21 cellular contexts compared by ENCODE assay signal in genomic region chr18:63233334-63233733, GRCh38.
DNase-seq lines count a peak whose midpoint lies in the region; ATAC-seq, FAIRE-seq and TF ChIP-seq lines count a peak whose summit lies in the region.
"Had no signal": no experiment of that assay in that cellular context is flagged by ENCODE, and none has a peak within 500 bp of the region (broad histone marks: within the 10 kb centered on the region; RNA-seq: fewer than 3 reads in every experiment).

No MANE protein-coding gene starts in this region.

- no peak for DNase-seq in D721Med (ENCODE audit: insufficient read length, low spot score)
- DNase-seq in stimulated activated CD4-positive, alpha-beta T cell treated with anti-CD3 and anti-CD28 coated beads, Interleukin-4, amount 100 ng/mL, for 24 hours = peak; percentile 60
- no peak for DNase-seq in left ventricle myocardium inferior
- no peak for DNase-seq in smooth muscle cell (lab: John Stamatoyannopoulos, UW; ENCODE audit: unreplicated experiment)
- DNase-seq: anterior cingulate cortex, C1 segment of cervical spinal cord, erythroblast, glutamatergic neuron, islet precursor cell, NCI-H187, NCI-H524 treated with DMSO at 0.1 percent for 48 hours, occipital lobe, right lobe of liver, T-helper 1 cell, transverse colon had no signal

- H3K79me2 ChIP-seq in OCI-LY3 (ENCODE audit: low read length) = peaks cover 90% of the 10 kb centered on the region
- H3K79me2 ChIP-seq in smooth muscle cell (ENCODE audit: low read depth) = no peaks in the 10 kb centered on the region

- H3K4me2 ChIP-seq in OCI-LY3 (ENCODE audit: low read length) (peak overlapping the region; percentile 5; the same call in 1 of the 2 replicates), smooth muscle cell (no peak overlapping the region)

- intact Hi-C loops in left ventricle myocardium inferior (cut with micrococcal nuclease) = no loop called here

- H3K4me1 ChIP-seq in OCI-LY3 (ENCODE audit: low read length) (peaks cover 22% of the 10 kb centered on the region), left ventricle myocardium inferior (peaks cover 32% of the 10 kb centered on the region), smooth muscle cell (ENCODE audit: low read depth) (peaks cover 10% of the 10 kb centered on the region)

- peaks cover 28% of the 10 kb centered on the region for H3K36me3 Mint-ChIP-seq in activated naive CD8-positive, alpha-beta T cell
- H3K36me3 Mint-ChIP-seq: mesothelial cell of epicardium had no signal

- peaks cover 87% of the 10 kb centered on the region for H3K4me1 Mint-ChIP-seq in activated naive CD8-positive, alpha-beta T cell (ENCODE audit: low read depth)

- peak; percentile 90 for FAIRE-seq in D721Med (lab: Jason Lieb, UNC)
- FAIRE-seq: RCC 7860 had no signal

- peaks cover 5% of the 10 kb centered on the region for H3K9me3 Mint-ChIP-seq in activated naive CD8-positive, alpha-beta T cell (ENCODE audit: low read depth)

- peak overlapping the region; percentile 89 for H3K27ac Mint-ChIP-seq in activated naive CD8-positive, alpha-beta T cell
- H3K27ac Mint-ChIP-seq: mesothelial cell of epicardium had no signal

- TF ChIP-seq CTCF in D721Med (IDR thresholded peaks at IDR 0.05; ENCODE audit: insufficient read depth, missing control alignments) = no peak
- no peak for TF ChIP-seq CTCF in OCI-LY3 (IDR thresholded peaks at IDR 0.05; ENCODE audit: low read depth, low read length)
- TF ChIP-seq CTCF in left ventricle myocardium inferior (IDR thresholded peaks at IDR 0.05; ENCODE audit: borderline replicate concordance) = no peak
- TF ChIP-seq CTCF in smooth muscle cell (IDR thresholded peaks at IDR 0.05; ENCODE audit: borderline replicate concordance, insufficient read depth, poor library complexity, severe bottlenecking) = no peak

- no peak overlapping the region for H3K27ac ChIP-seq in OCI-LY3 (ENCODE audit: low read length)
- H3K27ac ChIP-seq in left ventricle myocardium inferior (replicated peaks) = no peak overlapping the region
- no peak overlapping the region for H3K27ac ChIP-seq in smooth muscle cell (ENCODE audit: low read depth)
- H3K27ac ChIP-seq: right lobe of liver, transverse colon had no signal

- H3K36me3 ChIP-seq in OCI-LY3 (replicated peaks; ENCODE audit: low read depth, low read length) = peaks cover 43% of the 10 kb centered on the region
- H3K36me3 ChIP-seq in left ventricle myocardium inferior = no peaks in the 10 kb centered on the region
- no peaks in the 10 kb centered on the region for H3K36me3 ChIP-seq in smooth muscle cell (ENCODE audit: low read depth)
- H3K36me3 ChIP-seq: transverse colon had no signal

- no peaks in the 10 kb centered on the region for H3K27me3 Mint-ChIP-seq in activated naive CD8-positive, alpha-beta T cell

- ATAC-seq in HG02571 (IDR thresholded peaks at IDR 0.05; ENCODE audit: unreplicated experiment) = no peak
- no peak for ATAC-seq in GM21367 (IDR thresholded peaks at IDR 0.05; ENCODE audit: unreplicated experiment)
- ATAC-seq: right lobe of liver had no signal

- no peak overlapping the region for H3K9ac ChIP-seq in OCI-LY3 (ENCODE audit: low read length)
- H3K9ac ChIP-seq in smooth muscle cell (ENCODE audit: low read depth) = no peak overlapping the region

- no peak overlapping the region for H3K4me3 ChIP-seq in OCI-LY3 (ENCODE audit: low read length)
- H3K4me3 ChIP-seq in left ventricle myocardium inferior = no peak overlapping the region
- no peak overlapping the region for H3K4me3 ChIP-seq in smooth muscle cell
- H3K4me3 ChIP-seq: right lobe of liver, transverse colon had no signal

- H3F3A ChIP-seq in smooth muscle cell (ENCODE audit: low read depth) = peaks cover under 1% of the 10 kb centered on the region

- H2AFZ ChIP-seq in OCI-LY3 (ENCODE audit: low read depth, low read length) = no peak overlapping the region
- H2AFZ ChIP-seq in smooth muscle cell (ENCODE audit: low read depth) = no peak overlapping the region

- H4K20me1 ChIP-seq in OCI-LY3 (ENCODE audit: insufficient read depth, low read length) = peaks cover 85% of the 10 kb centered on the region
- no peaks in the 10 kb centered on the region for H4K20me1 ChIP-seq in smooth muscle cell (ENCODE audit: low read depth)

- WGBS in smooth muscle cell (ENCODE audit: low lambda C conversion rate) = 81% methylated on average over 9 of the region's 9 CpGs

- H3K27me3 ChIP-seq in OCI-LY3 (ENCODE audit: low read depth, low read length) (no peaks in the 10 kb centered on the region), left ventricle myocardium inferior (ENCODE audit: low read depth) (no peaks in the 10 kb centered on the region), smooth muscle cell (ENCODE audit: low read depth) (no peaks in the 10 kb centered on the region)
- H3K27me3 ChIP-seq: right lobe of liver, transverse colon had no signal

- H3K9me3 ChIP-seq in OCI-LY3 (ENCODE audit: insufficient read depth, low read length) (peaks cover 18% of the 10 kb centered on the region; the same call in 1 of the 2 replicates), left ventricle myocardium inferior (replicated peaks) (no peaks in the 10 kb centered on the region), smooth muscle cell (replicated peaks; ENCODE audit: low read depth) (no peaks in the 10 kb centered on the region)
- H3K9me3 ChIP-seq: right lobe of liver, transverse colon had no signal

- H3K4me3 Mint-ChIP-seq in activated naive CD8-positive, alpha-beta T cell = peak overlapping the region; percentile 52
- H3K4me3 Mint-ChIP-seq: mesothelial cell of epicardium had no signal
